Comparison of ENCODE assay signal across 11 cellular contexts in genomic region chr15:63915888-63916731, GRCh38.
DNase-seq lines count a peak whose midpoint lies in the region; ATAC-seq and TF ChIP-seq lines count a peak whose summit lies in the region.
"Had no signal": no experiment of that assay in that cellular context is flagged by ENCODE, and none has a peak within 500 bp of the region (broad histone marks: within the 10 kb centered on the region; RNA-seq: fewer than 3 reads in every experiment).

No MANE protein-coding gene starts in this region.

- no peak for ATAC-seq in GM18870 (IDR thresholded peaks at IDR 0.05; ENCODE audit: unreplicated experiment)

- H3K4me3 ChIP-seq in NT2/D1 (ENCODE audit: insufficient read length, low read depth) (no peak overlapping the region), epithelial cell of proximal tubule (ENCODE audit: low read depth, low read length) (no peak overlapping the region), retinal pigment epithelial cell (ENCODE audit: low read length) (no peak overlapping the region), OCI-LY7 (ENCODE audit: low read depth, low read length, poor library complexity, severe bottlenecking) (no peak overlapping the region)
- no peak overlapping the region for H3K4me3 ChIP-seq in effector memory CD4-positive, alpha-beta T cell (ENCODE audit: insufficient read depth, low read depth, low read length, poor library complexity, severe bottlenecking)
- H3K4me3 ChIP-seq: SJSA1 had no signal

- CTCF ChIA-PET in OCI-LY7 (lab: Charles Lee; ENCODE audit: unreplicated experiment): no interaction called here

- intact Hi-C loops in OCI-LY7 (cut with micrococcal nuclease; ENCODE audit: unreplicated experiment): no loop called here

- DNase-seq in ELR (ENCODE audit: low read depth) (peak; percentile 51), NT2/D1 (ENCODE audit: low read depth, low spot score) (peak; percentile 78), epithelial cell of proximal tubule (ENCODE audit: low read depth) (no peak), retinal pigment epithelial cell (ENCODE audit: low read depth) (no peak), GF-D8 (lab: John Stamatoyannopoulos, UW) (no peak), OCI-LY7 (ENCODE audit: low spot score) (no peak)
- DNase-seq in effector memory CD4-positive, alpha-beta T cell: no peak
- DNase-seq: effector CD8-positive, alpha-beta T cell; stimulated activated CD4-positive, alpha-beta T cell treated with anti-CD3 and anti-CD28 coated beads, Interleukin-1b, Interleukin-23, amount 100 ng/mL, for 48 hours had no signal

- no peak overlapping the region for H3K4me2 ChIP-seq in OCI-LY7 (ENCODE audit: low read length)

- H3K79me2 ChIP-seq in OCI-LY7 (ENCODE audit: insufficient read depth, low read depth, low read length): no peaks in the 10 kb centered on the region

- H3K9me3 ChIP-seq in NT2/D1 (ENCODE audit: insufficient read depth, low read length) (no peaks in the 10 kb centered on the region), OCI-LY7 (ENCODE audit: low read length) (no peaks in the 10 kb centered on the region)
- no peaks in the 10 kb centered on the region for H3K9me3 ChIP-seq in effector memory CD4-positive, alpha-beta T cell (ENCODE audit: control insufficient read depth, low read length)
- H3K9me3 ChIP-seq: SJSA1 had no signal

- POLR2A ChIA-PET in OCI-LY7 (lab: Charles Lee): no interaction called here

- no TSS peak for BruUV-seq in OCI-LY7 (replicated peaks; lab: Mats Ljungman, UMichigan)

- peaks cover 29% of the 10 kb centered on the region for H3K4me1 ChIP-seq in NT2/D1 (ENCODE audit: insufficient read depth, insufficient read length)
- H3K4me1 ChIP-seq in effector memory CD4-positive, alpha-beta T cell (ENCODE audit: control insufficient read depth, insufficient read depth, low read length, poor library complexity, severe bottlenecking): peaks cover 6% of the 10 kb centered on the region
- peaks cover 11% of the 10 kb centered on the region for H3K4me1 ChIP-seq in OCI-LY7 (ENCODE audit: insufficient read depth, low read length, poor library complexity, severe bottlenecking)

- H3K27me3 ChIP-seq in NT2/D1 (ENCODE audit: insufficient read depth, insufficient read length): no peaks in the 10 kb centered on the region
- no peaks in the 10 kb centered on the region for H3K27me3 ChIP-seq in effector memory CD4-positive, alpha-beta T cell (replicated peaks; ENCODE audit: control insufficient read depth, insufficient read depth, low read length, poor library complexity, severe bottlenecking)
- H3K27me3 ChIP-seq: SJSA1 had no signal

- no peaks in the 10 kb centered on the region for H4K20me1 ChIP-seq in OCI-LY7 (ENCODE audit: insufficient read depth, low read length)

- no peaks in the 10 kb centered on the region for H3K9me2 ChIP-seq in OCI-LY7 (ENCODE audit: insufficient read depth, low read length)

- H3K36me3 ChIP-seq in NT2/D1 (ENCODE audit: insufficient read depth, insufficient read length, low read length) (no peaks in the 10 kb centered on the region), OCI-LY7 (ENCODE audit: insufficient read depth, low read length) (no peaks in the 10 kb centered on the region)
- no peaks in the 10 kb centered on the region for H3K36me3 ChIP-seq in effector memory CD4-positive, alpha-beta T cell (ENCODE audit: control insufficient read depth, insufficient read depth, low read length)
- H3K36me3 ChIP-seq: SJSA1 had no signal

- H2AFZ ChIP-seq in OCI-LY7 (ENCODE audit: low read length): no peak overlapping the region

- TF ChIP-seq CTCF in epithelial cell of proximal tubule (conservative IDR thresholded peaks at IDR 0.05; ENCODE audit: low read depth, low read length) (peak; percentile 42), retinal pigment epithelial cell (conservative IDR thresholded peaks at IDR 0.05; ENCODE audit: low read depth, low read length) (peak; percentile 58), OCI-LY7 (conservative IDR thresholded peaks at IDR 0.05; ENCODE audit: low read length) (no peak)

- no peak overlapping the region for H3K9ac ChIP-seq in NT2/D1 (ENCODE audit: insufficient read length, low read depth)

- H3K27ac ChIP-seq in effector memory CD4-positive, alpha-beta T cell (ENCODE audit: insufficient read depth, low read length, poor library complexity, severe bottlenecking): no peak overlapping the region
- H3K27ac ChIP-seq in OCI-LY7 (ENCODE audit: low read depth, low read length, poor library complexity, severe bottlenecking): no peak overlapping the region
- H3K27ac ChIP-seq: SJSA1 had no signal

Comparison
In these comparisons a context has a peak if more than half of its experiments do, and no peak if none do; other contexts are left out.
1. DNase-seq: peak in ELR (single experiment) and NT2/D1 (single experiment); none in epithelial cell of proximal tubule (single experiment), retinal pigment epithelial cell (single experiment), GF-D8 (single experiment), effector memory CD4-positive, alpha-beta T cell (0 of 3) and OCI-LY7 (single experiment).